8 cellular contexts compared by ENCODE assay signal in genomic region chr17:74873874-74874614, GRCh38.
A peak's percentile ranks its signal among the peaks of the same experiment; 100 is the strongest.
DNase-seq lines count a peak whose midpoint lies in the region; ATAC-seq and TF ChIP-seq lines count a peak whose summit lies in the region.

No MANE protein-coding gene starts in this region.

- no peaks in the 10 kb centered on the region for H3K27me3 ChIP-seq in SU-DHL-6 (ENCODE audit: low read length)

- H4K20me1 ChIP-seq in SU-DHL-6 (ENCODE audit: low read depth, low read length), result no peaks in the 10 kb centered on the region

- peak overlapping the region; percentile 88 for H3K9ac ChIP-seq in SU-DHL-6 (ENCODE audit: low read length)

- CTCF ChIA-PET in activated naive CD4-positive, alpha-beta T cell treated with anti-CD3 and anti-CD28 coated beads, Interleukin-2, amount 10 ng/mL, durations not matched to agents 7 days and 5 days (lab: Charles Lee), result interaction anchor here (1.3 to 5.4 kb wide), 6 partner anchors 9 to 87 kb away, joined by 3 to 26 read pairs (median 4); partner anchors contain the start of gene GRIN2C

- TF ChIP-seq CTCF in SU-DHL-6 (IDR thresholded peaks at IDR 0.05; ENCODE audit: insufficient read depth, low read length, poor library complexity, severe bottlenecking) (no peak), fibroblast of pulmonary artery (IDR thresholded peaks at IDR 0.05; ENCODE audit: low read length, missing control alignments) (no peak)

- H3K4me2 ChIP-seq in SU-DHL-6 (ENCODE audit: low read depth, low read length, poor library complexity, severe bottlenecking), result peak overlapping the region; percentile 94

- H3F3A ChIP-seq in SU-DHL-6 (ENCODE audit: insufficient read depth), result no peaks in the 10 kb centered on the region; the same call in 1 of the 2 replicates

- peaks cover 46% of the 10 kb centered on the region for H3K4me1 Mint-ChIP-seq in activated naive CD4-positive, alpha-beta T cell treated with anti-CD3 and anti-CD28 coated beads, Interleukin-2, amount 10 ng/mL, durations not matched to agents 7 days and 5 days

- no peaks in the 10 kb centered on the region for H3K36me3 ChIP-seq in SU-DHL-6 (ENCODE audit: low read length)

- H3K4me3 ChIP-seq in SU-DHL-6 (ENCODE audit: insufficient read depth, low read length, poor library complexity, severe bottlenecking), result peak overlapping the region; percentile 81
- H3K4me3 ChIP-seq in fibroblast of pulmonary artery (replicated peaks; ENCODE audit: low read depth, low read length), result peak overlapping the region; percentile 82
- peak overlapping the region; percentile 74 for H3K4me3 ChIP-seq in skeletal muscle cell (ENCODE audit: low read depth, low read length)

- peaks cover 5% of the 10 kb centered on the region for H3K36me3 Mint-ChIP-seq in activated naive CD4-positive, alpha-beta T cell treated with anti-CD3 and anti-CD28 coated beads, Interleukin-2, amount 10 ng/mL, durations not matched to agents 7 days and 5 days

- H3K79me2 ChIP-seq in SU-DHL-6 (ENCODE audit: insufficient read depth, low read length), result no peaks in the 10 kb centered on the region

- ATAC-seq in HG03196 (IDR thresholded peaks at IDR 0.05; ENCODE audit: unreplicated experiment) (no peak), HG03378 (IDR thresholded peaks at IDR 0.05; ENCODE audit: unreplicated experiment) (no peak)

- no peaks in the 10 kb centered on the region for H3K9me3 Mint-ChIP-seq in activated naive CD4-positive, alpha-beta T cell treated with anti-CD3 and anti-CD28 coated beads, Interleukin-2, amount 10 ng/mL, durations not matched to agents 7 days and 5 days

- no peaks in the 10 kb centered on the region for H3K9me2 ChIP-seq in SU-DHL-6 (replicated peaks; ENCODE audit: insufficient read depth, low read length)

- peak overlapping the region; percentile 79 for H3K4me3 Mint-ChIP-seq in activated naive CD4-positive, alpha-beta T cell treated with anti-CD3 and anti-CD28 coated beads, Interleukin-2, amount 10 ng/mL, durations not matched to agents 7 days and 5 days

- peak overlapping the region; percentile 59 for H3K27ac ChIP-seq in SU-DHL-6 (ENCODE audit: low read depth, low read length)

- H2AFZ ChIP-seq in SU-DHL-6 (ENCODE audit: low read depth, low read length, severe bottlenecking), result no peak overlapping the region

- peaks cover 13% of the 10 kb centered on the region for H3K27me3 Mint-ChIP-seq in activated naive CD4-positive, alpha-beta T cell treated with anti-CD3 and anti-CD28 coated beads, Interleukin-2, amount 10 ng/mL, durations not matched to agents 7 days and 5 days

- H3K9me3 ChIP-seq in SU-DHL-6 (ENCODE audit: insufficient read depth, low read length), result no peaks in the 10 kb centered on the region

- H3K27ac Mint-ChIP-seq in activated naive CD4-positive, alpha-beta T cell treated with anti-CD3 and anti-CD28 coated beads, Interleukin-2, amount 10 ng/mL, durations not matched to agents 7 days and 5 days, result peak overlapping the region; percentile 94

- DNase-seq in activated naive CD4-positive, alpha-beta T cell treated with anti-CD3 and anti-CD28 coated beads, Interleukin-2, amount 10 ng/mL, durations not matched to agents 7 days and 5 days, result no peak
- DNase-seq in activated naive CD4-positive, alpha-beta T cell treated with anti-CD3 and anti-CD28 coated beads, Interleukin-2, amount 50 U/mL, for 16 hours, result no peak
- DNase-seq in fibroblast of pulmonary artery (ENCODE audit: low read depth), result peak; percentile 10
- DNase-seq in skeletal muscle cell (ENCODE audit: low read depth), result no peak
- DNase-seq in NCI-H2081 (lab: John Stamatoyannopoulos, UW), result no peak
